Comparison of ENCODE assay signal across 8 cellular contexts in genomic region chr16:29805232-29806095, GRCh38. TPM values are rescaled to one million over a fixed set of nuclear protein-coding genes. Genes with fewer than 3 reads are reported as not detected.
DNase-seq lines count a peak whose midpoint lies in the region; ATAC-seq and TF ChIP-seq lines count a peak whose summit lies in the region.

No MANE protein-coding gene starts in this region.

- peak overlapping the region; percentile 99 for H3K27ac Mint-ChIP-seq in activated naive CD8-positive, alpha-beta T cell treated with anti-CD3 and anti-CD28 coated beads for 36 hours

- peak; percentile 45 for ATAC-seq in HG02588 (IDR thresholded peaks at IDR 0.05; ENCODE audit: unreplicated experiment)
- ATAC-seq in omental fat pad (ENCODE audit: low FRiP score) = peak; percentile 85

- POLR2A ChIA-PET in GM10248 (lab: Yijun Ruan, JAX) = no interaction called here

- peak overlapping the region; percentile 99 for H3K27ac ChIP-seq in temporal lobe (ENCODE audit: low read depth, low read length)

- H3K4me3 Mint-ChIP-seq in activated naive CD8-positive, alpha-beta T cell treated with anti-CD3 and anti-CD28 coated beads for 36 hours = peak overlapping the region; percentile 100

- CTCF ChIA-PET in GM10248 (lab: Yijun Ruan, JAX) = interaction anchor here (1.1 to 4.3 kb wide), 4 partner anchors 11 to 20 kb away, joined by 3 to 41 read pairs (median 26); partner anchors contain the start of genes KIF22 and PAGR1

- DNase-seq in GM10248 (ENCODE audit: extremely low spot score) (peak; percentile 94), NCI-H1092 (lab: John Stamatoyannopoulos, UW) (peak; percentile 98), SKM-1 (lab: John Stamatoyannopoulos, UW; ENCODE audit: unreplicated experiment) (peak; percentile 88), glomerular visceral epithelial cell (ENCODE audit: extremely low spot score) (peak; percentile 96), omental fat pad (ENCODE audit: low spot score) (peak; percentile 91)
- peak; percentile 98 for DNase-seq in activated naive CD8-positive, alpha-beta T cell treated with anti-CD3 and anti-CD28 coated beads for 36 hours

- H3K36me3 Mint-ChIP-seq in activated naive CD8-positive, alpha-beta T cell treated with anti-CD3 and anti-CD28 coated beads for 36 hours = peaks cover 52% of the 10 kb centered on the region

- H3K4me1 Mint-ChIP-seq in activated naive CD8-positive, alpha-beta T cell treated with anti-CD3 and anti-CD28 coated beads for 36 hours = peaks cover 31% of the 10 kb centered on the region

- no peaks in the 10 kb centered on the region for H3K9me3 Mint-ChIP-seq in activated naive CD8-positive, alpha-beta T cell treated with anti-CD3 and anti-CD28 coated beads for 36 hours

- H3K27me3 Mint-ChIP-seq in activated naive CD8-positive, alpha-beta T cell treated with anti-CD3 and anti-CD28 coated beads for 36 hours = peaks cover 13% of the 10 kb centered on the region

- TF ChIP-seq CTCF in GM10248 (IDR thresholded peaks at IDR 0.05; ENCODE audit: control extremely low read depth, extremely low read depth, low read depth, missing control alignments) (no peak), omental fat pad (IDR thresholded peaks at IDR 0.05) (no peak)

RNA-seq across cellular contexts. Expression of gene MAZ, which starts 0.9 kb away (rescaled TPM):
- 100 to 1,000 TPM; 427 to 438 TPM for total RNA-seq in activated naive CD8-positive, alpha-beta T cell treated with anti-CD3 and anti-CD28 coated beads for 36 hours
- 10 to 100 TPM; 38.0 to 76.9 (median 57.7) TPM for total RNA-seq in omental fat pad
- 246 TPM for total RNA-seq in temporal lobe

RNA-seq across cellular contexts. Expression of gene PRRT2, which starts 6.5 kb away (rescaled TPM):
- total RNA-seq in activated naive CD8-positive, alpha-beta T cell treated with anti-CD3 and anti-CD28 coated beads for 36 hours = 1 to 10 TPM in 1 of 2 experiments, under 1 TPM in 1; 0.52 to 1.3 TPM
- total RNA-seq in omental fat pad (1 to 10 TPM in 2 of 4 donors, under 1 TPM in 2; 0.28 to 9.8 (median 1.0) TPM), temporal lobe (21.9 TPM)

RNA-seq across cellular contexts. Expression of gene PAGR1, which starts 10.5 kb away (rescaled TPM):
- 10 to 100 TPM; 33.7 to 34.8 TPM for total RNA-seq in activated naive CD8-positive, alpha-beta T cell treated with anti-CD3 and anti-CD28 coated beads for 36 hours
- total RNA-seq in omental fat pad = 10 to 100 TPM; 15.6 to 32.9 (median 20.6) TPM
- total RNA-seq in temporal lobe = 9.8 TPM

RNA-seq across cellular contexts. Expression of gene MVP, which starts 14.8 kb away (rescaled TPM):
- total RNA-seq in activated naive CD8-positive, alpha-beta T cell treated with anti-CD3 and anti-CD28 coated beads for 36 hours = 10 to 100 TPM; 30.7 to 30.8 TPM
- total RNA-seq in omental fat pad (100 to 1,000 TPM; 101 to 151 (median 129) TPM), temporal lobe (3.9 TPM)

RNA-seq across cellular contexts. Expression of gene KIF22, which starts 14.9 kb away (rescaled TPM):
- 100 to 1,000 TPM; 145 to 150 TPM for total RNA-seq in activated naive CD8-positive, alpha-beta T cell treated with anti-CD3 and anti-CD28 coated beads for 36 hours
- total RNA-seq in omental fat pad (10 to 100 TPM in 3 of 4 donors, 1 to 10 TPM in 1; 9.2 to 25.2 (median 13.1) TPM), temporal lobe (24.3 TPM)

Comparison
In these comparisons a context has a peak if more than half of its experiments do, and no peak if none do; other contexts are left out.
1. Peak in every context shown above with its lines: DNase-seq, ATAC-seq and H3K27ac ChIP-seq.